ENCODE assay signal across 1 cellular context in the genomic region with DNA sequence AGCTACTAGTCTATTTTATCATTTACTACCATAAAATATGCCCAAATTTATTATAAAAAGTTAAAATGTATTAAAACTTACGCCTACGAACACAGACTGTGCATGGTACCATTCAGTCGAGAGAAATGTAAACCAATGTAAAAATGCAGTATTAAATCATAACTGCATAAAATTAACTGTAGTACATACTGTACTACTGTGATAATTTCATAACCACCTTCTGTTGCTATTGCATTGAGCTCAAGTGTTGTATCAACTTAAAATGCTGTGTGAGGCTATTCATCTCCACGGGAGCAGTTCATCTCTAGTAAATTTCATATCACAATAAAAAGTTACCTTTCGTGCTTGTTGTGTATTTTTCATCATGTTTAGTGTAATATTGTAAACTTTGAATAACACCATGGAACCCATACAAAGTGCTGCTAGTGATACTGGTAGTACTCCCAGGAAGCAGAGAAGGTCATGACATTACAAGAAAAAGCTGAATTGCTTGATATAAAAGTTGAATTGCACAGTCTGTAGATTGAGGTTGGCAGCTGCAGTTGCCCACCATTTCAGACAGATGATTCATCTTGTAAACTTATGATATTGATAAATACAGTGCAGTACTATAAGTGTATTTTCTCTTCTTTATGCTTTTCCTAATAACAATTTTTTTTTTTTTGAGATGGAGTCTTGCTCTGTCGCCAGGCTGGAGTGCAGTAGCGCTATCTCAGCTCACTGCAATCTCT.
TF ChIP-seq lines count a peak whose summit lies in the region.

No MANE protein-coding gene starts in this region.

TF ChIP-seq in endothelial cell of umbilical vein, 7 proteins besides CTCF, POLR2A, EP300 and RAD21:
- no peak for TF ChIP-seq POLR2AphosphoS5 (IDR thresholded peaks at IDR 0.05; ENCODE audit: insufficient read depth, low read depth, low read length)
